8 cellular contexts compared by ENCODE assay signal in genomic region chr16:788399-789126, GRCh38. TPM values are rescaled to one million over a fixed set of nuclear protein-coding genes. Genes with fewer than 3 reads are reported as not detected.
DNase-seq lines count a peak whose midpoint lies in the region; ATAC-seq and TF ChIP-seq lines count a peak whose summit lies in the region.

TSS of gene CHTF18 (plus strand) at chr16:788620. CDS start at chr16:788685, 65 bp downstream.

- peak within 1 kb of the TSS; percentile 44 for H3K9ac ChIP-seq in muscle layer of colon (ENCODE audit: low read length)

- peaks cover 0 to 3% of the 10 kb centered on the region in 2 donors for H3K27me3 ChIP-seq in muscle layer of colon (ENCODE audit: control insufficient read depth in 1 of 2, insufficient read depth in 2 of 2, low read length in 2 of 2)

- peak; percentile 84 for DNase-seq in DMS153 (lab: John Stamatoyannopoulos, UW)
- peak; percentile 79 for DNase-seq in KG1 (lab: John Stamatoyannopoulos, UW)
- peak; percentile 94 to 97 for DNase-seq in activated T-cell treated with anti-CD3 and anti-CD28 coated beads, Interleukin-2, amount 50 U/mL, for 48 hours
- peak; percentile 93 for DNase-seq in stimulated activated CD8-positive, alpha-beta memory T cell treated with anti-CD3 and anti-CD28 coated beads, Interleukin-4, amount 100 ng/mL, for 48 hours

- peak within 1 kb of the TSS; percentile 74 for H3K27ac ChIP-seq in muscle layer of colon (ENCODE audit: low read depth, low read length)

- H3K9me3 ChIP-seq in muscle layer of colon (ENCODE audit: low read length), result no peaks in the 10 kb centered on the region

- H3K4me1 ChIP-seq in muscle layer of colon (ENCODE audit: insufficient read depth, low read length), result peaks cover 13% of the 10 kb centered on the region

- peak; percentile 61 for ATAC-seq in GM21723 (IDR thresholded peaks at IDR 0.05; ENCODE audit: unreplicated experiment)
- peak; percentile 87 for ATAC-seq in esophagus mucosa

- H3K36me3 ChIP-seq in muscle layer of colon (ENCODE audit: insufficient read depth, low read length), result no peaks in the 10 kb centered on the region

- peak within 1 kb of the TSS; percentile 77 to 83 for H3K4me3 ChIP-seq in muscle layer of colon (ENCODE audit: low read depth in 1 of 2, low read length in 2 of 2)

TF ChIP-seq in PFSK-1, 5 proteins besides CTCF, POLR2A, EP300 and RAD21:
- TF ChIP-seq REST (IDR thresholded peaks at IDR 0.05; ENCODE audit: insufficient read depth in 1 of 2, low read depth in 2 of 2, low read length in 2 of 2), result no peak
- TF ChIP-seq FOXP2 (optimal IDR thresholded peaks at IDR 0.05; ENCODE audit: borderline replicate concordance, extremely low read depth, extremely low read length, insufficient read depth), result no peak
- peak; percentile 35; the same call in 1 of the 2 replicates for TF ChIP-seq TAF1 (IDR thresholded peaks at IDR 0.05; ENCODE audit: borderline replicate concordance, insufficient read depth, low read length)
- no peak for TF ChIP-seq SIN3A (IDR thresholded peaks at IDR 0.05; ENCODE audit: borderline replicate concordance, insufficient read depth, low read length)
- TF ChIP-seq POLR2AphosphoS5 (IDR thresholded peaks at IDR 0.05; ENCODE audit: low read depth, low read length), result no peak
TF ChIP-seq in PFSK-1: peak in this region for 1.

RNA-seq across cellular contexts. Expression of gene CHTF18, which starts in this region (rescaled TPM):
- polyA plus RNA-seq in PFSK-1 (2012; ENCODE audit: insufficient read length, low read depth), result 52.2 TPM
- 20.2 TPM for total RNA-seq in esophagus mucosa

Comparison
In these comparisons a context has a peak if more than half of its experiments do, and no peak if none do; other contexts are left out.
1. Peak in every context shown above with its lines: DNase-seq, ATAC-seq, H3K4me3 ChIP-seq and H3K27ac ChIP-seq.